1 cellular context compared by ENCODE assay signal in the genomic region with DNA sequence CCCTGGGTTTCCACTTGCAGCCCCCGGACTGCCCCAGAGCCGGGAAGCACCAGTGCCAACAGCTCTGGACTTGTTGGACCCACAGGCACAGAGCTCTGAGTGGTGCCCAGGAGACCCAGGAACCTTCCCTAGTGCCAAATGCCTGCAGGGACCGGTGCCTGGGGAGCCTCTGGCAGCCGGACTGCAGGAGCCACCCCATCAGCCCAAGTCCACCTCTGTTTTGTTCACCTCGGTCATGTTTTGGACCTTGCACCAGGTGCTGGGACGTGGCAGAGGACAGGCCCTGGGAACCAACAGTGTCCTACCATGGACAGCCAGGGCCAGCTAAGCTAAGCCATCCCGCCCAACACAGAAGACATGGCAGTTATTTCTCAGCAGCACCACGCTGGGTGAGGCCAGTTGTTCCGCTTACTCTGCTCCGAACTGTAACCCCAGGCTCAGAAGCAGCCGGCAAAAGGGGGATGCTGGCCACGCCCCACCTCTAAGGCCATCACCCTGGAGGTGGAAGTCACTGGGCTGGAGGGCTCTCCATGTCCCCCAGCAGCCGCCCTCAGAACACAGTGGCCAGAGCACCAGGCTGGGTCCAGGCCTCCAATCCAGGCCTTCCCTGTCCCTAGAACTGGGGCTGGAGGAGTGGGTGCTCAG.
TF ChIP-seq lines count a peak whose summit lies in the region.

No MANE protein-coding gene starts in this region.

TF ChIP-seq in HepG2, 621 proteins besides CTCF, POLR2A, EP300 and RAD21 (continued from another document):
- TF ChIP-seq MBNL3 (CRISPR knock-in tag; conservative IDR thresholded peaks at IDR 0.05) (no peak), KDM2A (CRISPR knock-in tag; IDR thresholded peaks at IDR 0.05; ENCODE audit: borderline replicate concordance, low read depth) (no peak), ZNF724P (CRISPR knock-in tag; IDR thresholded peaks at IDR 0.05; ENCODE audit: borderline replicate concordance) (0 out of 2 replicates have a peak, but pooled peaks have one; percentile 66), HNF4A (CRISPR knock-in tag; IDR thresholded peaks at IDR 0.05) (peak; percentile 76), ZNF687 (CRISPR knock-in tag; IDR thresholded peaks at IDR 0.05) (peak; percentile 33; the same call in 1 of the 2 replicates)
- TF ChIP-seq, protein P1, sequence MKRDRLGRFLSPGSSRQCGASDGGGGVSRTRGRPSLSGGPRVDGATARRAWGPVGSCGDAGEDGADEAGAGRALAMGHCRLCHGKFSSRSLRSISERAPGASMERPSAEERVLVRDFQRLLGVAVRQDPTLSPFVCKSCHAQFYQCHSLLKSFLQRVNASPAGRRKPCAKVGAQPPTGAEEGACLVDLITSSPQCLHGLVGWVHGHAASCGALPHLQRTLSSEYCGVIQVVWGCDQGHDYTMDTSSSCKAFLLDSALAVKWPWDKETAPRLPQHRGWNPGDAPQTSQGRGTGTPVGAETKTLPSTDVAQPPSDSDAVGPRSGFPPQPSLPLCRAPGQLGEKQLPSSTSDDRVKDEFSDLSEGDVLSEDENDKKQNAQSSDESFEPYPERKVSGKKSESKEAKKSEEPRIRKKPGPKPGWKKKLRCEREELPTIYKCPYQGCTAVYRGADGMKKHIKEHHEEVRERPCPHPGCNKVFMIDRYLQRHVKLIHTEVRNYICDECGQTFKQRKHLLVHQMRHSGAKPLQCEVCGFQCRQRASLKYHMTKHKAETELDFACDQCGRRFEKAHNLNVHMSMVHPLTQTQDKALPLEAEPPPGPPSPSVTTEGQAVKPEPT (CRISPR knock-in tag; IDR thresholded peaks at IDR 0.05; ENCODE audit: low read depth), result 0 out of 2 replicates have a peak, but pooled peaks have one; percentile 0
